9 cellular contexts compared by ENCODE assay signal in genomic region chr7:117399820-117400422, GRCh38. TPM values are rescaled to one million over a fixed set of nuclear protein-coding genes. Genes with fewer than 3 reads are reported as not detected.
DNase-seq lines count a peak whose midpoint lies in the region; ATAC-seq, FAIRE-seq and TF ChIP-seq lines count a peak whose summit lies in the region.
"Had no signal": no experiment of that assay in that cellular context is flagged by ENCODE, and none has a peak within 500 bp of the region (broad histone marks: within the 10 kb centered on the region; RNA-seq: fewer than 3 reads in every experiment).

No MANE protein-coding gene starts in this region.

- H3K4me2 ChIP-seq in A549: no peak overlapping the region

- peak; percentile 85 to 91 for TF ChIP-seq RAD21 in A549 (conservative IDR thresholded peaks at IDR 0.05 in 1 of 2, IDR thresholded peaks at IDR 0.05 in 1 of 2)

- CTCF ChIA-PET in A549 (lab: Yijun Ruan, JAX): interaction anchor here (0.7 to 4.7 kb wide), 14 partner anchors 12 to 328 kb away, joined by 3 to 45 read pairs (median 4); no protein-coding TSS in a partner anchor

- ATAC-seq in A549 (peak in 1 of 2 experiments; percentile 45; a peak in 1 of 6 replicates), HG03565 (IDR thresholded peaks at IDR 0.05; ENCODE audit: unreplicated experiment) (no peak)
- no peak for ATAC-seq in stimulated activated naive CD8-positive, alpha-beta T cell treated with anti-CD3 and anti-CD28 coated beads, Interleukin-15, Interleukin-2, amounts not matched to agents 100 U/mL and 50 U/mL, for 24 hours
- ATAC-seq: natural killer cell treated with Interleukin-12 subunit alpha and Interleukin-12 subunit beta and Interleukin-15 and Interleukin-18, amount 100 ng/mL, for 72 hours had no signal

- H3K4me3 ChIP-seq in A549: no peak overlapping the region
- H3K4me3 ChIP-seq in GM12864 (ENCODE audit: low read depth, low read length): no peak overlapping the region
- no peak overlapping the region for H3K4me3 ChIP-seq in Peyer's patch
- no peak overlapping the region for H3K4me3 ChIP-seq in foreskin fibroblast (ENCODE audit: low read depth in 1 of 2, low read length in 2 of 2)
- no peak overlapping the region for H3K4me3 ChIP-seq in spleen

- peak in 1 of 2 experiments; percentile 10 for DNase-seq in A549 (ENCODE audit: low read depth in 1 of 2, low spot score in 1 of 2)
- no peak for DNase-seq in GM12864 (ENCODE audit: low read depth)
- no peak for DNase-seq in Peyer's patch
- DNase-seq in foreskin fibroblast: peak in 1 of 2 donors; percentile 3
- no peak for DNase-seq in T-helper 9 cell
- DNase-seq in spleen: no peak
- DNase-seq in stimulated activated naive CD8-positive, alpha-beta T cell treated with anti-CD3 and anti-CD28 coated beads, Interleukin-15, Interleukin-2, amounts not matched to agents 100 U/mL and 50 U/mL, for 24 hours: no peak

- H3K4me1 ChIP-seq in A549 (no peaks in the 10 kb centered on the region), Peyer's patch (no peaks in the 10 kb centered on the region), spleen (no peaks in the 10 kb centered on the region)

- TF ChIP-seq POLR2A in A549 (IDR thresholded peaks at IDR 0.05; ENCODE audit: low read length) (no peak), Peyer's patch (IDR thresholded peaks at IDR 0.05) (no peak), spleen (IDR thresholded peaks at IDR 0.05) (no peak)

- POLR2A ChIA-PET in A549 (lab: Yijun Ruan, JAX): no interaction called here

- TF ChIP-seq CTCF in A549 (IDR thresholded peaks at IDR 0.05) (peak; percentile 80), GM12864 (IDR thresholded peaks at IDR 0.05; ENCODE audit: low read depth, low read length, missing control alignments) (peak; percentile 21), Peyer's patch (IDR thresholded peaks at IDR 0.05) (peak in 4 of 6 experiments; percentile 18 to 58 (median 52)), foreskin fibroblast (IDR thresholded peaks at IDR 0.05; ENCODE audit: low read depth, low read length) (peak; percentile 23), spleen (IDR thresholded peaks at IDR 0.05 in 8 of 11, conservative IDR thresholded peaks at IDR 0.05 in 3 of 11) (peak in 3 of 11 experiments; percentile 21 to 24 (median 21))

- H3K27me3 ChIP-seq in Peyer's patch: no peaks in the 10 kb centered on the region
- no peaks in the 10 kb centered on the region for H3K27me3 ChIP-seq in spleen (replicated peaks in 1 of 7)

- no peak overlapping the region for H3K27ac ChIP-seq in A549
- no peak overlapping the region for H3K27ac ChIP-seq in Peyer's patch
- H3K27ac ChIP-seq in spleen: no peak overlapping the region

- no peak for FAIRE-seq in A549 (lab: Jason Lieb, UNC)

- intact Hi-C loops in spleen (cut with DNase I; ENCODE audit: low total_unique reads): loop anchor here (10.0 kb wide), 1 partner anchor 315 kb away; no protein-coding TSS in a partner anchor

- H3K9me3 ChIP-seq in A549: no peaks in the 10 kb centered on the region
- no peaks in the 10 kb centered on the region for H3K9me3 ChIP-seq in Peyer's patch
- H3K9me3 ChIP-seq in spleen: no peaks in the 10 kb centered on the region

- no peaks in the 10 kb centered on the region for H3K36me3 ChIP-seq in Peyer's patch
- H3K36me3 ChIP-seq in spleen: no peaks in the 10 kb centered on the region

- WGBS in A549 (ENCODE audit: missing lambda C conversion rate): 15% methylated on average over 4 of the region's 4 CpGs
- 46 to 61% (median 53%) methylated on average over 4 of the region's 4 CpGs for WGBS in spleen, 5 donors

- TF ChIP-seq EP300 in A549 (IDR thresholded peaks at IDR 0.05): no peak

TF ChIP-seq in A549, 52 proteins besides CTCF, POLR2A, EP300 and RAD21:
- TF ChIP-seq SMC3 (IDR thresholded peaks at IDR 0.05) (peak; percentile 86), ELK1 (IDR thresholded peaks at IDR 0.05; ENCODE audit: low read depth, low read length) (no peak)

RNA-seq across cellular contexts. Expression of gene ASZ1, which starts 27.4 kb away (rescaled TPM):
- not detected in 2 replicates for polyA plus RNA-seq in A549 (2011; rRNA removed)
- polyA plus RNA-seq in A549 (2012; cell fraction: cytosol; rRNA removed): not detected in 2 replicates
- not detected in 2 replicates for polyA plus RNA-seq in A549 (2012; cell fraction: nucleus; rRNA removed)
- not detected in 3 replicates for polyA plus RNA-seq in A549 (2017; fragmentation: RNase III; extraction: RNeasy Plus Mini Kit Qiagen cat#74134 plus additional on column Dnase treatment)
- not detected in 2 replicates for polyA minus RNA-seq in A549 (2011; rRNA and poly(A)+ RNA removed)
- total RNA-seq in Peyer's patch: not detected
- not detected for total RNA-seq in spleen
- polyA plus RNA-seq in spleen: not detected
- total RNA-seq: natural killer cell treated with Interleukin-12 subunit alpha and Interleukin-12 subunit beta and Interleukin-15 and Interleukin-18, amount 100 ng/mL, for 72 hours had no signal
